ENCODE assay signal across 16 cellular contexts in genomic region chr21:45408811-45409261, GRCh38. TPM values are rescaled to one million over a fixed set of nuclear protein-coding genes. Genes with fewer than 3 reads are reported as not detected.
DNase-seq lines count a peak whose midpoint lies in the region; ATAC-seq and TF ChIP-seq lines count a peak whose summit lies in the region.
"Had no signal": no experiment of that assay in that cellular context is flagged by ENCODE, and none has a peak within 500 bp of the region (broad histone marks: within the 10 kb centered on the region; RNA-seq: fewer than 3 reads in every experiment).

No MANE protein-coding gene starts in this region.

- ATAC-seq in left cardiac atrium: no peak
- ATAC-seq: left colon; naive thymus-derived CD4-positive, alpha-beta T cell had no signal

- in situ Hi-C loops in KBM-7 (cut with MboI; ENCODE audit: low pct_unique_long_range_greater_than_20kb, low sequenced_read_pairs): no loop called here

- H3K9me3 ChIP-seq in breast epithelium (no peaks in the 10 kb centered on the region), vagina (no peaks in the 10 kb centered on the region)
- H3K9me3 ChIP-seq: upper lobe of left lung had no signal

- no peak overlapping the region for H3K4me3 ChIP-seq in breast epithelium
- no peak overlapping the region for H3K4me3 ChIP-seq in vagina
- H3K4me3 ChIP-seq: GM23248, upper lobe of left lung had no signal

- H3K36me3 ChIP-seq in breast epithelium: no peaks in the 10 kb centered on the region
- no peaks in the 10 kb centered on the region for H3K36me3 ChIP-seq in vagina
- H3K36me3 ChIP-seq: upper lobe of left lung had no signal

- TF ChIP-seq POLR2A in breast epithelium (IDR thresholded peaks at IDR 0.05) (no peak), vagina (IDR thresholded peaks at IDR 0.05) (no peak)

- CTCF ChIA-PET in MCF 10A (lab: Yijun Ruan, JAX): interaction anchor here (0.8 kb wide), 1 partner anchor 272 kb away, joined by 3 read pairs; no protein-coding TSS in a partner anchor

- TF ChIP-seq CTCF in breast epithelium (IDR thresholded peaks at IDR 0.05) (no peak), MCF 10A (IDR thresholded peaks at IDR 0.05; ENCODE audit: unreplicated experiment) (no peak), mesothelial cell of epicardium (IDR thresholded peaks at IDR 0.05; ENCODE audit: unreplicated experiment) (no peak), vagina (IDR thresholded peaks at IDR 0.05) (no peak)

- H3K27ac Mint-ChIP-seq in MCF 10A (ENCODE audit: low read depth, unreplicated experiment): no peak overlapping the region
- H3K27ac Mint-ChIP-seq in mesothelial cell of epicardium: peak overlapping the region; percentile 53
- H3K27ac Mint-ChIP-seq: CD4-positive, CD25-positive, alpha-beta regulatory T cell; naive thymus-derived CD4-positive, alpha-beta T cell had no signal

- no peak for DNase-seq in breast epithelium (ENCODE audit: low spot score in 2 of 2)
- DNase-seq in MCF 10A (ENCODE audit: unreplicated experiment): no peak
- peak; percentile 31 for DNase-seq in left cardiac atrium
- no peak for DNase-seq in mesothelial cell of epicardium (ENCODE audit: low spot score in 2 of 2, unreplicated experiment in 2 of 2)
- DNase-seq in vagina (ENCODE audit: extremely low spot score in 2 of 2): no peak
- no peak for DNase-seq in superior temporal gyrus (ENCODE audit: extremely low spot score)
- DNase-seq in KBM-7: no peak
- no peak for DNase-seq in ureter (ENCODE audit: low spot score)
- DNase-seq: CD4-positive, CD25-positive, alpha-beta regulatory T cell; glutamatergic neuron; GM23248; left colon; naive thymus-derived CD4-positive, alpha-beta T cell; NCI-H1930; NCI-H510A treated with DMSO at 0.1 percent for 48 hours had no signal

- H3K4me3 Mint-ChIP-seq in MCF 10A (ENCODE audit: unreplicated experiment): no peak overlapping the region
- peak overlapping the region; percentile 8 for H3K4me3 Mint-ChIP-seq in mesothelial cell of epicardium
- H3K4me3 Mint-ChIP-seq: CD4-positive, CD25-positive, alpha-beta regulatory T cell; naive thymus-derived CD4-positive, alpha-beta T cell had no signal

- POLR2A ChIA-PET in MCF 10A (lab: Yijun Ruan, JAX): no interaction called here

- intact Hi-C loops in breast epithelium (cut with DNase I; ENCODE audit: low total_unique reads): no loop called here
- intact Hi-C loops in MCF 10A (cut with micrococcal nuclease): no loop called here
- intact Hi-C loops in left cardiac atrium (cut with DNase I): no loop called here
- intact Hi-C loops in vagina (cut with DNase I): no loop called here

- BruUV-seq in MCF 10A (replicated peaks; lab: Mats Ljungman, UMichigan): no TSS peak

- H3K27me3 Mint-ChIP-seq in MCF 10A (ENCODE audit: insufficient read depth, unreplicated experiment) (peaks cover 7% of the 10 kb centered on the region), mesothelial cell of epicardium (ENCODE audit: low read depth) (peaks cover 7% of the 10 kb centered on the region)

- H3K4me1 Mint-ChIP-seq in MCF 10A (ENCODE audit: insufficient read depth, unreplicated experiment) (no peaks in the 10 kb centered on the region), mesothelial cell of epicardium (peaks cover 73% of the 10 kb centered on the region)

- H3K9me3 Mint-ChIP-seq in MCF 10A (ENCODE audit: unreplicated experiment) (no peaks in the 10 kb centered on the region), mesothelial cell of epicardium (no peaks in the 10 kb centered on the region)

- H3K36me3 Mint-ChIP-seq in MCF 10A (ENCODE audit: insufficient read depth, unreplicated experiment): no peaks in the 10 kb centered on the region
- H3K36me3 Mint-ChIP-seq in mesothelial cell of epicardium: no peaks in the 10 kb centered on the region
- H3K36me3 Mint-ChIP-seq: CD4-positive, CD25-positive, alpha-beta regulatory T cell had no signal

- H3K27me3 ChIP-seq in breast epithelium (no peaks in the 10 kb centered on the region), vagina (no peaks in the 10 kb centered on the region)

- H3K27ac ChIP-seq in breast epithelium (peak overlapping the region; percentile 21 to 87), vagina (peak overlapping the region; percentile 87)
- H3K27ac ChIP-seq: GM23248, upper lobe of left lung had no signal

- H3K4me1 ChIP-seq in breast epithelium (peaks cover 25 to 33% of the 10 kb centered on the region in 2 donors), vagina (peaks cover 75% of the 10 kb centered on the region)

RNA-seq across cellular contexts. Expression of gene COL18A1, which starts 3.9 kb away (rescaled TPM):
- total RNA-seq in breast epithelium (10 to 100 TPM; 48.3 to 62.9 (median 55.8) TPM), MCF 10A (2022) (2.1 and 3.4 TPM in 2 replicates), left cardiac atrium (100 to 1,000 TPM in 1 of 2 donors, 10 to 100 TPM in 1; 53.4 to 104 TPM), mesothelial cell of epicardium (302 to 315 TPM (median 305 TPM) in 3 replicates), vagina (86.7 TPM), ureter (90.4 TPM)

Comparison
In these comparisons a context has a peak if more than half of its experiments do, and no peak if none do; other contexts are left out.
1. RNA of gene COL18A1, which starts 3.9 kb away (total RNA-seq): 302 to 315 TPM in mesothelial cell of epicardium, 53.4 to 104 TPM in left cardiac atrium, 90.4 TPM in ureter (single experiment), 86.7 TPM in vagina (single experiment) and 48.3 to 62.9 TPM in breast epithelium; 2.1 to 3.4 TPM in MCF 10A; every median in the first group is over 10 times any median in the second.